Comparison of ENCODE assay signal across 8 cellular contexts in the genomic region with DNA sequence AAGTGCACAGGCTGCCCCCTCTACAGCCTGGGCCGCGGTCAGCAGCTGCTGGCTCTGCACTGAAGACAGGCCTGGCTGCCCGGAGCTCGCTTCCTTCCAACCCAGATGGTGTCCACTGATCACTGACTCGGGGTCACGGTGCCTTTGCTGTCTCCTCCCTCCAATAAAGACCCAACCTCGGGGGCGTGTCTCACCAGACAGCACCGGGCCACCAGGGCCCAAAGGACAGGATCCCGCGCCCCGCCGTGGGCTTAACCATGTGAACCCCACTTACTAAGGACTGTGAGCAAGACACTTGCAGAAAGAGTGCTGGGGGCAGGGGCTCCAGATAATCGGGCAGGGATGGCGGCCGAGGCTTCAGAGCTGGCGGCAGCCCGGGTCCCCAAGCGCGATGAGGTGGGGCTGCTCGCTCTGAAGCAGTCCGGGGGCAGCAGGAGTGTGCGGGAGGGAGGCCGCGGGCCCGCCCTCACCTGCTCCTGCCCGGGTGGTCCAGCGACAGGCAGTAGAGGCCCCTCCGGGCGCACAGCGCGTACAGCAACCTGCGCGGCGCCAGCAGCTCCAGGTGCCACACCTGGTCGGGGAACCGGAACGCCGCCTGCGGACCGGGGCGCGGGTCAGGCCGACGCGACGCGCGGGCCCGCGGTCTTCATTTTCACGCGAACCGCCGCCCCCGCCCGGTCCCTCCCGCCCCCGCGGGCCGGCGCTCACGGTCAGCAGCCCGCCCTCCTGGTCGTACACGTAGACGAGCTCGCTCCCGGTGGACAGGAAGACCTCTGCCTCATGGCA. TPM values are rescaled to one million over a fixed set of nuclear protein-coding genes. Genes with fewer than 3 reads are reported as not detected.
A peak's percentile ranks its signal among the peaks of the same experiment; 100 is the strongest.
DNase-seq lines count a peak whose midpoint lies in the region; ATAC-seq and TF ChIP-seq lines count a peak whose summit lies in the region.

No MANE protein-coding gene starts in this region.

- no peaks in the 10 kb centered on the region for H3K9me3 ChIP-seq in CD4-positive, alpha-beta memory T cell (ENCODE audit: control insufficient read depth in 1 of 2, low read length in 2 of 2)
- no peaks in the 10 kb centered on the region for H3K9me3 ChIP-seq in effector memory CD4-positive, alpha-beta T cell (ENCODE audit: control insufficient read depth, low read length)
- H3K9me3 ChIP-seq in mucosa of descending colon, result no peaks in the 10 kb centered on the region

- TF ChIP-seq CTCF in GM23338 (conservative IDR thresholded peaks at IDR 0.05; ENCODE audit: low read depth in 2 of 2) (no peak), mucosa of descending colon (IDR thresholded peaks at IDR 0.05) (no peak)

- ATAC-seq in GM23338, result peak; percentile 15
- ATAC-seq in mucosa of descending colon, result peak; percentile 14

- H3K4me2 ChIP-seq in GM23338, result peak overlapping the region; percentile 97

- peaks cover 15% of the 10 kb centered on the region for H3F3A ChIP-seq in GM23338 (replicated peaks; ENCODE audit: low read depth)

- H3K79me2 ChIP-seq in GM23338 (replicated peaks; ENCODE audit: insufficient read depth), result peaks cover 23% of the 10 kb centered on the region

- peaks cover 17 to 43% (median 28%) of the 10 kb centered on the region in 4 donors for H3K4me1 Mint-ChIP-seq in CD4-positive, alpha-beta memory T cell
- H3K4me1 Mint-ChIP-seq in GM23338, result peaks cover 20% of the 10 kb centered on the region

- CTCF ChIA-PET in CD4-positive, alpha-beta memory T cell (lab: Charles Lee; ENCODE audit: partially characterized antibody), result interaction anchor here (1.0 to 1.7 kb wide), 3 partner anchors 32 to 43 kb away, joined by 3 to 10 read pairs (median 6); no protein-coding TSS in a partner anchor

- POLR2A ChIA-PET in CD4-positive, alpha-beta memory T cell (lab: Charles Lee; ENCODE audit: partially characterized antibody), result interaction anchor here (0.9 to 9.1 kb wide), 16 partner anchors 8 to 530 kb away, joined by 3 to 138 read pairs (median 5); partner anchors contain the start of genes ACTG1, ARL16, CEP131 and HGS

- H3K4me3 ChIP-seq in CD4-positive, alpha-beta memory T cell (ENCODE audit: low read length in 2 of 2), result peak overlapping the region; percentile 7 to 81
- H3K4me3 ChIP-seq in GM23338, result peak overlapping the region; percentile 99
- H3K4me3 ChIP-seq in effector memory CD4-positive, alpha-beta T cell (ENCODE audit: insufficient read depth, low read depth, low read length, poor library complexity, severe bottlenecking), result peak overlapping the region; percentile 95
- H3K4me3 ChIP-seq in mucosa of descending colon, result peak overlapping the region; percentile 90

- H3K9me3 Mint-ChIP-seq in CD4-positive, alpha-beta memory T cell, result no peaks in the 10 kb centered on the region
- H3K9me3 Mint-ChIP-seq in GM23338, result no peaks in the 10 kb centered on the region

- DNase-seq in CD4-positive, alpha-beta memory T cell, result peak in 1 of 5 donors; percentile 14
- DNase-seq in GM23338 (ENCODE audit: low spot score), result peak; percentile 40
- DNase-seq in RKO (ENCODE audit: low spot score), result peak; percentile 66
- no peak for DNase-seq in effector memory CD4-positive, alpha-beta T cell
- DNase-seq in mucosa of descending colon, result peak; percentile 46 to 68 (median 57)
- no peak for DNase-seq in central memory CD4-positive, alpha-beta T cell
- DNase-seq in NCI-H510A (lab: John Stamatoyannopoulos, UW), result no peak
- DNase-seq in NCI-H226, result no peak

- H2AFZ ChIP-seq in GM23338, result peak overlapping the region; percentile 80

- no peaks in the 10 kb centered on the region for H3K27me3 ChIP-seq in CD4-positive, alpha-beta memory T cell (ENCODE audit: insufficient read depth, low read length)
- no peaks in the 10 kb centered on the region for H3K27me3 ChIP-seq in GM23338 (ENCODE audit: insufficient read depth)
- no peaks in the 10 kb centered on the region for H3K27me3 ChIP-seq in effector memory CD4-positive, alpha-beta T cell (replicated peaks; ENCODE audit: control insufficient read depth, insufficient read depth, low read length, poor library complexity, severe bottlenecking)

- intact Hi-C loops in CD4-positive, alpha-beta memory T cell (cut with micrococcal nuclease), result loop anchor here (1.0 to 5.0 kb wide), 5 partner anchors 37 to 281 kb away; partner anchors contain the start of genes MCRIP1 and SLC38A10
- intact Hi-C loops in mucosa of descending colon (cut with DNase I, micrococcal nuclease), result no loop called here

- H3K27ac ChIP-seq in CD4-positive, alpha-beta memory T cell (ENCODE audit: low read depth, low read length), result peak overlapping the region; percentile 64
- no peak overlapping the region for H3K27ac ChIP-seq in GM23338 (ENCODE audit: low read depth)
- H3K27ac ChIP-seq in effector memory CD4-positive, alpha-beta T cell (ENCODE audit: insufficient read depth, low read length, poor library complexity, severe bottlenecking), result peak overlapping the region; percentile 76

- no peaks in the 10 kb centered on the region; the same call in 1 of the 2 replicates for H4K20me1 ChIP-seq in GM23338 (replicated peaks; ENCODE audit: insufficient read depth)

- peak overlapping the region in 6 of 7 donors; percentile 36 to 92 (median 76) for H3K27ac Mint-ChIP-seq in CD4-positive, alpha-beta memory T cell
- peak overlapping the region; percentile 75; the same call in 1 of the 2 replicates for H3K27ac Mint-ChIP-seq in GM23338

- no peaks in the 10 kb centered on the region for H3K27me3 Mint-ChIP-seq in CD4-positive, alpha-beta memory T cell
- H3K27me3 Mint-ChIP-seq in GM23338 (ENCODE audit: insufficient read depth, low read depth, poor library complexity), result peaks cover 15% of the 10 kb centered on the region

- H3K9me2 ChIP-seq in GM23338 (ENCODE audit: insufficient read depth), result no peaks in the 10 kb centered on the region

- peaks cover 4 to 29% of the 10 kb centered on the region in 2 donors for H3K36me3 Mint-ChIP-seq in CD4-positive, alpha-beta memory T cell
- peaks cover 32% of the 10 kb centered on the region for H3K36me3 Mint-ChIP-seq in GM23338 (ENCODE audit: low read depth)

- H3K4me1 ChIP-seq in CD4-positive, alpha-beta memory T cell (ENCODE audit: insufficient read depth, low read length), result peaks cover 24% of the 10 kb centered on the region
- peaks cover 8% of the 10 kb centered on the region; the same call in 1 of the 2 replicates for H3K4me1 ChIP-seq in GM23338 (ENCODE audit: insufficient read depth)
- H3K4me1 ChIP-seq in effector memory CD4-positive, alpha-beta T cell (ENCODE audit: control insufficient read depth, insufficient read depth, low read length, poor library complexity, severe bottlenecking), result peaks cover 18% of the 10 kb centered on the region
- peaks cover 20% of the 10 kb centered on the region for H3K4me1 ChIP-seq in mucosa of descending colon (ENCODE audit: low read depth)

- peak overlapping the region; percentile 86 to 92 (median 88) for H3K4me3 Mint-ChIP-seq in CD4-positive, alpha-beta memory T cell
- H3K4me3 Mint-ChIP-seq in GM23338, result peak overlapping the region; percentile 90

- H3K36me3 ChIP-seq in CD4-positive, alpha-beta memory T cell (ENCODE audit: insufficient read depth, low read length), result peaks cover 20% of the 10 kb centered on the region
- H3K36me3 ChIP-seq in GM23338 (ENCODE audit: insufficient read depth) (no peaks in the 10 kb centered on the region; the same call in 1 of the 2 replicates), mucosa of descending colon (ENCODE audit: low read depth) (no peaks in the 10 kb centered on the region)
- peaks cover 22% of the 10 kb centered on the region for H3K36me3 ChIP-seq in effector memory CD4-positive, alpha-beta T cell (ENCODE audit: control insufficient read depth, insufficient read depth, low read length)

RNA-seq across cellular contexts. Expression of gene FAAP100, which starts 0.5 kb away (rescaled TPM):
- 10 to 100 TPM; 51.0 to 56.0 TPM for total RNA-seq in CD4-positive, alpha-beta memory T cell
- 10 to 100 TPM in 1 of 2 donors, 1 to 10 TPM in 1; 8.5 to 16.8 TPM for polyA plus RNA-seq in CD4-positive, alpha-beta memory T cell
- total RNA-seq in GM23338 (2014; rRNA removed; shearing (Covaris generic)), result 50.5 and 52.8 TPM in 2 replicates
- 16.0 and 16.2 TPM in 2 replicates for polyA plus RNA-seq in GM23338 (2016; fragmentation: Nextera tagmentation; extraction: Ambion mirVana)
- 10 to 100 TPM; 23.2 to 28.9 (median 25.0) TPM for total RNA-seq in mucosa of descending colon

RNA-seq across cellular contexts. Expression of gene FSCN2, which starts 23.5 kb away (rescaled TPM):
- 1 to 10 TPM in 1 of 2 experiments, under 1 TPM in 1; 0.75 to 1.0 TPM for total RNA-seq in CD4-positive, alpha-beta memory T cell
- polyA plus RNA-seq in CD4-positive, alpha-beta memory T cell, result under 1 TPM in 1 of 2 donors, not detected in 1; 0.20 TPM
- 1.6 TPM in 1 of 2 replicates, not detected in the other for total RNA-seq in GM23338 (2014; rRNA removed; shearing (Covaris generic))
- 0.13 TPM in 1 of 2 replicates, not detected in the other for polyA plus RNA-seq in GM23338 (2016; fragmentation: Nextera tagmentation; extraction: Ambion mirVana)
- 1 to 10 TPM; 1.6 to 4.0 (median 2.5) TPM for total RNA-seq in mucosa of descending colon

RNA-seq across cellular contexts. Expression of gene ACTG1, which starts 39.1 kb away (rescaled TPM):
- 1,000 to 10,000 TPM; 1,031 to 1,038 TPM for total RNA-seq in CD4-positive, alpha-beta memory T cell
- 1,000 to 10,000 TPM; 1,338 to 1,651 TPM for polyA plus RNA-seq in CD4-positive, alpha-beta memory T cell
- total RNA-seq in GM23338 (2014; rRNA removed; shearing (Covaris generic)), result 4,739 and 4,954 TPM in 2 replicates
- 1,867 and 1,896 TPM in 2 replicates for polyA plus RNA-seq in GM23338 (2016; fragmentation: Nextera tagmentation; extraction: Ambion mirVana)
- 1,000 to 10,000 TPM; 1,922 to 4,060 (median 3,184) TPM for total RNA-seq in mucosa of descending colon

Comparison
In these comparisons a context has a peak if more than half of its experiments do, and no peak if none do; other contexts are left out.
1. DNase-seq: peak in GM23338 (single experiment), RKO (single experiment) and mucosa of descending colon (3 of 3); none in effector memory CD4-positive, alpha-beta T cell (0 of 3), central memory CD4-positive, alpha-beta T cell (single experiment), NCI-H510A (single experiment) and NCI-H226 (single experiment).
2. H3K4me3 ChIP-seq: peak in every context shown above with its lines; median percentile 99 in GM23338; 95 in effector memory CD4-positive, alpha-beta T cell; 90 in mucosa of descending colon; 44 in CD4-positive, alpha-beta memory T cell.